ENCODE assay signal across 10 cellular contexts in the genomic region with DNA sequence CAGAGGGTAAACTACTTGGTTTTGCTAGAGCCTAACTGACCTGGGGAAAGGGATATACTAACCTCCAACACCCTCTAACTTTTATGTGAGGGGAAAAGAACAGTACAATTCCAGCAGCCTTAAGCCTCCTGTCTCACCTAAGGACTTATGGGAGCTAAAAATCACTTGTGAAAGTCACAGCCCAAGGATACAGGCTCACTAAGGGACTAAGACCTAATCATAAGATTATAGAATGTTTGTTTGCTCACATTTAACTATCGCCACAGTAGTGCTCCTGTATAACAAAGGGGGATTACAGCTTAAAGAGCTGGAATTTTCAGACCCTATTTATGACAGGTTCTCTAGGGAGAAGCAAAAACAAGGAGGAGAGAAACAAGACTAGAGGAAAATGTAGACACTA.
"Had no signal": no experiment of that assay in that cellular context is flagged by ENCODE, and none has a peak within 500 bp of the region (broad histone marks: within the 10 kb centered on the region; RNA-seq: fewer than 3 reads in every experiment).

No MANE protein-coding gene starts in this region.

- H3K4me1 Mint-ChIP-seq: GM23338 had no signal

- ATAC-seq: GM23338, HCT116 had no signal

- H3K4me2 ChIP-seq: GM23338 had no signal

- H2AFZ ChIP-seq: GM23248, GM23338 had no signal

- H3K4me3 Mint-ChIP-seq: GM23338, H9, HFFc6 had no signal

- H3K9me3 Mint-ChIP-seq: GM23338 had no signal

- FAIRE-seq: H1, H54 had no signal

- H3K27ac ChIP-seq: GM23248 had no signal

- DNase-seq: GM23248, GOT3, H7, H9, HCEC 1CT, HFFc6 had no signal

- H3K27ac Mint-ChIP-seq: GM23338, HFFc6 had no signal

- H3K4me3 ChIP-seq: GM23248, GM23338 had no signal
